Comparison of ENCODE assay signal across 8 cellular contexts in the genomic region with DNA sequence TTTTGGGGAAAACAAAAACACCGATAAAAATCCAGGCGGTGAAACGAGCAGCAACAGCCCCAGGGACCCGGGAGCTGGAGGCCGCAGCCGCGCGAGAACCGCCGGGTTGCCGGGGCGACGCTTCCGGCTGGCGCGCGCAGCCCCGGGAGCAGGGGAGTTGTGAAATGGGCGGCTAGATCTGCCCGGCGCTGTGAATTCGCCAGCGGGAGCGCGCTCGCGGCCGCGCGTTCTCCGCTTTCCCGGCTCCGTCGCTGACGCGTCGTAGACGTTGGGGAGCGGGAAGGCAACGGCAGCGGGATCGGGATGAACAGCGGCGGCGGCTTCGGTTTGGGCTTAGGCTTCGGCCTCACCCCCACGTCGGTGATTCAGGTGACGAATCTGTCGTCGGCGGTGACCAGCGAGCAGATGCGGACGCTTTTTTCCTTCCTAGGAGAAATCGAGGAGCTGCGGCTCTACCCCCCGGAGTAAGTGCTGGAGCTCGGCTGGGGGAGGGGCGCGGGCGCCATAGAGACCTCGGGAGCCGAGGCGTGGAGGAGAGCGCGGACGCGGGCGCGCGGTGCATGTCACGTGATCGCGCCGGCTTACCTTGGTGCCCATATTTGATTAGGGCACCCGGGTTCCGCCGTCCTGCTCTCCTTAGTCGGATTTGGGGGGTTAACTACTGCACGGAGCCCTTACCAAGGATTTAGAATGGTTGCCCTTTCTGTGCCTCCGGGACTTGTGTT. TPM values are rescaled to one million over a fixed set of nuclear protein-coding genes. Genes with fewer than 3 reads are reported as not detected.
A peak's percentile ranks its signal among the peaks of the same experiment; 100 is the strongest.
DNase-seq lines count a peak whose midpoint lies in the region; ATAC-seq and TF ChIP-seq lines count a peak whose summit lies in the region.

A gene with protein sequence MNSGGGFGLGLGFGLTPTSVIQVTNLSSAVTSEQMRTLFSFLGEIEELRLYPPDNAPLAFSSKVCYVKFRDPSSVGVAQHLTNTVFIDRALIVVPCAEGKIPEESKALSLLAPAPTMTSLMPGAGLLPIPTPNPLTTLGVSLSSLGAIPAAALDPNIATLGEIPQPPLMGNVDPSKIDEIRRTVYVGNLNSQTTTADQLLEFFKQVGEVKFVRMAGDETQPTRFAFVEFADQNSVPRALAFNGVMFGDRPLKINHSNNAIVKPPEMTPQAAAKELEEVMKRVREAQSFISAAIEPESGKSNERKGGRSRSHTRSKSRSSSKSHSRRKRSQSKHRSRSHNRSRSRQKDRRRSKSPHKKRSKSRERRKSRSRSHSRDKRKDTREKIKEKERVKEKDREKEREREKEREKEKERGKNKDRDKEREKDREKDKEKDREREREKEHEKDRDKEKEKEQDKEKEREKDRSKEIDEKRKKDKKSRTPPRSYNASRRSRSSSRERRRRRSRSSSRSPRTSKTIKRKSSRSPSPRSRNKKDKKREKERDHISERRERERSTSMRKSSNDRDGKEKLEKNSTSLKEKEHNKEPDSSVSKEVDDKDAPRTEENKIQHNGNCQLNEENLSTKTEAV (plus strand): TSS at position 227 of the 725 bp plus-strand sequence. CDS start 77 bp downstream, at position 304.

- H2AFZ ChIP-seq in GM23338 = peak within 1 kb of the TSS; percentile 80

- ATAC-seq in GM23338 = peak; percentile 96
- peak; percentile 85 to 86 for ATAC-seq in naive B cell (ENCODE audit: low read depth in 2 of 2)
- ATAC-seq in stimulated activated effector memory CD8-positive, alpha-beta T cell treated with anti-CD3 and anti-CD28 coated beads, Interleukin-12 subunit alpha, Interleukin-12 subunit beta, amount 100 ng/mL, for 72 hours = peak; percentile 94

- TF ChIP-seq CTCF in DOHH2 (IDR thresholded peaks at IDR 0.05; ENCODE audit: low read depth, low read length, poor library complexity, severe bottlenecking) (no peak), GM23338 (conservative IDR thresholded peaks at IDR 0.05; ENCODE audit: low read depth in 2 of 2) (no peak)

- peaks cover 9% of the 10 kb centered on the region; the same call in 2 of the 3 replicates for H3K4me1 Mint-ChIP-seq in GM23338
- H3K4me1 Mint-ChIP-seq in naive B cell = peaks cover 14 to 28% (median 18%) of the 10 kb centered on the region in 3 donors
- H3K4me1 Mint-ChIP-seq in stimulated activated effector memory CD8-positive, alpha-beta T cell treated with anti-CD3 and anti-CD28 coated beads, Interleukin-12 subunit alpha, Interleukin-12 subunit beta, amount 100 ng/mL, for 72 hours = peaks cover 32% of the 10 kb centered on the region

- H3K9me2 ChIP-seq in DOHH2 (replicated peaks; ENCODE audit: control insufficient read depth, low read length) (no peaks in the 10 kb centered on the region), GM23338 (ENCODE audit: insufficient read depth) (no peaks in the 10 kb centered on the region)

- H3K4me1 ChIP-seq in DOHH2 (ENCODE audit: control insufficient read depth, low read length) = peaks cover 28% of the 10 kb centered on the region
- peaks cover 18% of the 10 kb centered on the region; the same call in 1 of the 2 replicates for H3K4me1 ChIP-seq in GM23338 (ENCODE audit: insufficient read depth)

- H3K27me3 Mint-ChIP-seq in GM23338 (ENCODE audit: insufficient read depth, low read depth, poor library complexity) (peaks cover 12% of the 10 kb centered on the region), naive B cell (no peaks in the 10 kb centered on the region)

- peak within 1 kb of the TSS; percentile 99 for H3K4me3 ChIP-seq in DOHH2 (ENCODE audit: low read length)
- peak within 1 kb of the TSS; percentile 78 for H3K4me3 ChIP-seq in GM23338

- H4K20me1 ChIP-seq in DOHH2 (ENCODE audit: control insufficient read depth, insufficient read depth, low read depth, low read length) (peaks cover 12% of the 10 kb centered on the region), GM23338 (replicated peaks; ENCODE audit: insufficient read depth) (no peaks in the 10 kb centered on the region; the same call in 1 of the 2 replicates)

- H3K79me2 ChIP-seq in DOHH2 (ENCODE audit: control insufficient read depth, low read length) (peaks cover 58% of the 10 kb centered on the region), GM23338 (replicated peaks; ENCODE audit: insufficient read depth) (peaks cover 46% of the 10 kb centered on the region)

- H3K9me3 Mint-ChIP-seq in GM23338 (no peaks in the 10 kb centered on the region; the same call in 2 of the 3 replicates), naive B cell (no peaks in the 10 kb centered on the region)
- no peaks in the 10 kb centered on the region for H3K9me3 Mint-ChIP-seq in stimulated activated effector memory CD8-positive, alpha-beta T cell treated with anti-CD3 and anti-CD28 coated beads, Interleukin-12 subunit alpha, Interleukin-12 subunit beta, amount 100 ng/mL, for 72 hours

- no peaks in the 10 kb centered on the region for H3F3A ChIP-seq in DOHH2 (ENCODE audit: control insufficient read depth, insufficient read depth)
- no peaks in the 10 kb centered on the region for H3F3A ChIP-seq in GM23338 (replicated peaks; ENCODE audit: low read depth)

- H3K27me3 ChIP-seq in DOHH2 (ENCODE audit: control insufficient read depth, low read length) (no peaks in the 10 kb centered on the region), GM23338 (ENCODE audit: insufficient read depth) (no peaks in the 10 kb centered on the region)

- H3K36me3 ChIP-seq in DOHH2 (ENCODE audit: control insufficient read depth, low read length) (peaks cover 39% of the 10 kb centered on the region), GM23338 (ENCODE audit: insufficient read depth) (no peaks in the 10 kb centered on the region; the same call in 1 of the 2 replicates)

- H3K27ac ChIP-seq in DOHH2 (ENCODE audit: low read depth, low read length) (peak within 1 kb of the TSS; percentile 86), GM23338 (ENCODE audit: low read depth) (peak within 1 kb of the TSS; percentile 98)

- H3K36me3 Mint-ChIP-seq in GM23338 (ENCODE audit: low read depth) = peaks cover 7% of the 10 kb centered on the region; the same call in 1 of the 3 replicates
- H3K36me3 Mint-ChIP-seq in naive B cell = peaks cover 0 to 10% of the 10 kb centered on the region in 2 donors
- peaks cover 21% of the 10 kb centered on the region for H3K36me3 Mint-ChIP-seq in stimulated activated effector memory CD8-positive, alpha-beta T cell treated with anti-CD3 and anti-CD28 coated beads, Interleukin-12 subunit alpha, Interleukin-12 subunit beta, amount 100 ng/mL, for 72 hours

- DNase-seq in GM23338 (ENCODE audit: low spot score) = peak; percentile 95
- peak; percentile 83 to 91 for DNase-seq in Kasumi-1 (lab: John Stamatoyannopoulos, UW)
- DNase-seq in RPMI8226 = peak; percentile 95
- DNase-seq in activated T-helper 1 cell treated with anti-CD3 and anti-CD28 coated beads, Interleukin-2, amount 50 U/mL, for 16 hours (ENCODE audit: low read depth in 1 of 2, low spot score in 1 of 2) = peak; percentile 74 to 81
- peak; percentile 95 for DNase-seq in fibroblast of gingiva (ENCODE audit: low read depth)
- DNase-seq in naive B cell = peak; percentile 85
- DNase-seq in stimulated activated effector memory CD8-positive, alpha-beta T cell treated with anti-CD3 and anti-CD28 coated beads, Interleukin-12 subunit alpha, Interleukin-12 subunit beta, amount 100 ng/mL, for 72 hours (ENCODE audit: low spot score in 2 of 2) = peak; percentile 80 to 93

- H3K4me3 Mint-ChIP-seq in GM23338 = peak within 1 kb of the TSS; percentile 93
- H3K4me3 Mint-ChIP-seq in naive B cell = peak within 1 kb of the TSS; percentile 94 to 100 (median 99)
- H3K4me3 Mint-ChIP-seq in stimulated activated effector memory CD8-positive, alpha-beta T cell treated with anti-CD3 and anti-CD28 coated beads, Interleukin-12 subunit alpha, Interleukin-12 subunit beta, amount 100 ng/mL, for 72 hours = peak within 1 kb of the TSS; percentile 98

- H3K4me2 ChIP-seq in DOHH2 (ENCODE audit: low read length) (peak within 1 kb of the TSS; percentile 93), GM23338 (peak within 1 kb of the TSS; percentile 85)

- peak within 1 kb of the TSS; percentile 100 for H3K27ac Mint-ChIP-seq in GM23338
- peak within 1 kb of the TSS; percentile 99 to 100 (median 100) for H3K27ac Mint-ChIP-seq in naive B cell
- peak within 1 kb of the TSS; percentile 100 for H3K27ac Mint-ChIP-seq in stimulated activated effector memory CD8-positive, alpha-beta T cell treated with anti-CD3 and anti-CD28 coated beads, Interleukin-12 subunit alpha, Interleukin-12 subunit beta, amount 100 ng/mL, for 72 hours

- no peaks in the 10 kb centered on the region for H3K9me3 ChIP-seq in DOHH2 (ENCODE audit: control insufficient read depth, insufficient read depth, low read length)

TF ChIP-seq in GM23338, 12 proteins besides CTCF, POLR2A, EP300 and RAD21 (continues in another document):
- TF ChIP-seq ZNF114 (CRISPR knock-in tag; IDR thresholded peaks at IDR 0.05) (peak; percentile 60; the same call in 1 of the 2 replicates), CREB1 (CRISPR knock-in tag; IDR thresholded peaks at IDR 0.05; ENCODE audit: low read depth) (peak; percentile 79), ETS1 (IDR thresholded peaks at IDR 0.05) (peak; percentile 38; the same call in 1 of the 2 replicates)

RNA-seq across cellular contexts. Expression of the gene that starts here (rescaled TPM):
- total RNA-seq in GM23338 (2014; rRNA removed; shearing (Covaris generic)) = 58.9 and 66.4 TPM in 2 replicates
- polyA plus RNA-seq in GM23338 (2016; fragmentation: Nextera tagmentation; extraction: Ambion mirVana) (44.9 and 64.3 TPM in 2 replicates), naive B cell (ENCODE audit: low read depth in 6 of 6) (10 to 100 TPM; 12.9 to 32.6 (median 19.0) TPM)

Comparison
In these comparisons a context has a peak if more than half of its experiments do, and no peak if none do; other contexts are left out.
1. Peak in every context shown above with its lines: DNase-seq, ATAC-seq, H3K4me3 ChIP-seq and H3K27ac ChIP-seq.